In genomic region chr11:68819362-68819761, GRCh38 we compare ENCODE assay signal across 23 cellular contexts.
"Had no signal": no experiment of that assay in that cellular context is flagged by ENCODE, and none has a peak within 500 bp of the region (broad histone marks: within the 10 kb centered on the region; RNA-seq: fewer than 3 reads in every experiment).

No MANE protein-coding gene starts in this region.

- H3K27me3 Mint-ChIP-seq: naive B cell; progenitor cell of endocrine pancreas; stimulated activated memory B cell treated with anti-CD40 and anti-IgM and Interleukin-4, amounts not matched to agents 10 μg/mL and 1 μg/mL and 100 μg/mL, for 72 hours; stimulated activated naive CD8-positive, alpha-beta T cell treated with anti-CD3 and anti-CD28 coated beads, Interleukin-15, Interleukin-2, amounts not matched to agents 100 ng/mL and 50 ng/mL, for 24 hours had no signal

- H3K27me3 ChIP-seq: colonic mucosa, esophagus squamous epithelium, gastroesophageal sphincter, pancreas, right lobe of liver, spleen, tibial nerve had no signal

- H3K4me1 ChIP-seq: colonic mucosa, pancreas, right lobe of liver had no signal

- DNase-seq: colonic mucosa; dermis blood vessel endothelial cell; esophagus squamous epithelium; foreskin fibroblast; immature natural killer cell; kidney; left cardiac atrium; left ventricle myocardium inferior; mesendoderm; naive B cell; occipital lobe; pancreas; right lobe of liver; spleen; stimulated activated CD4-positive, alpha-beta T cell treated with anti-CD3 and anti-CD28 coated beads, Interleukin-15, amount 100 ng/mL, for 24 hours; stimulated activated CD4-positive, alpha-beta T cell treated with anti-CD3 and anti-CD28 coated beads, Interleukin-1b, Interleukin-23, amount 100 ng/mL, for 48 hours; stimulated activated CD4-positive, alpha-beta T cell treated with anti-CD3 and anti-CD28 coated beads, Interleukin-4, amount 100 ng/mL, for 24 hours had no signal

- H3K4me3 Mint-ChIP-seq: immature natural killer cell; naive B cell; nephron; stimulated activated memory B cell treated with anti-CD40 and anti-IgM and Interleukin-4, amounts not matched to agents 10 μg/mL and 1 μg/mL and 100 μg/mL, for 72 hours; stimulated activated naive CD8-positive, alpha-beta T cell treated with anti-CD3 and anti-CD28 coated beads, Interleukin-15, Interleukin-2, amounts not matched to agents 100 ng/mL and 50 ng/mL, for 24 hours had no signal

- FAIRE-seq: kidney, pancreas had no signal

- H3K4me3 ChIP-seq: colonic mucosa, esophagus squamous epithelium, gastroesophageal sphincter, left ventricle myocardium inferior, pancreas, right lobe of liver, spleen, tibial nerve had no signal

- H3K27ac ChIP-seq: colonic mucosa, gastroesophageal sphincter, left ventricle myocardium inferior, pancreas, right lobe of liver, spleen, tibial nerve had no signal

- H3K36me3 Mint-ChIP-seq: naive B cell had no signal

- H3K9me3 Mint-ChIP-seq: immature natural killer cell; naive B cell; nephron; stimulated activated memory B cell treated with anti-CD40 and anti-IgM and Interleukin-4, amounts not matched to agents 10 μg/mL and 1 μg/mL and 100 μg/mL, for 72 hours; stimulated activated naive CD8-positive, alpha-beta T cell treated with anti-CD3 and anti-CD28 coated beads, Interleukin-15, Interleukin-2, amounts not matched to agents 100 ng/mL and 50 ng/mL, for 24 hours had no signal

- H3K27ac Mint-ChIP-seq: naive B cell; nephron; progenitor cell of endocrine pancreas; stimulated activated memory B cell treated with anti-CD40 and anti-IgM and Interleukin-4, amounts not matched to agents 10 μg/mL and 1 μg/mL and 100 μg/mL, for 72 hours; stimulated activated naive CD8-positive, alpha-beta T cell treated with anti-CD3 and anti-CD28 coated beads, Interleukin-15, Interleukin-2, amounts not matched to agents 100 ng/mL and 50 ng/mL, for 24 hours had no signal

- H3K36me3 ChIP-seq: colonic mucosa had no signal

- ATAC-seq: gastroesophageal sphincter; left cardiac atrium; right lobe of liver; stimulated activated memory B cell treated with anti-CD40 and anti-IgM and Interleukin-4, amounts not matched to agents 10 μg/mL and 1 μg/mL and 100 μg/mL, for 72 hours had no signal

- H3K9me3 ChIP-seq: colonic mucosa, esophagus squamous epithelium, gastroesophageal sphincter, left ventricle myocardium inferior, pancreas, right lobe of liver, spleen, tibial nerve had no signal
